In the genomic region with DNA sequence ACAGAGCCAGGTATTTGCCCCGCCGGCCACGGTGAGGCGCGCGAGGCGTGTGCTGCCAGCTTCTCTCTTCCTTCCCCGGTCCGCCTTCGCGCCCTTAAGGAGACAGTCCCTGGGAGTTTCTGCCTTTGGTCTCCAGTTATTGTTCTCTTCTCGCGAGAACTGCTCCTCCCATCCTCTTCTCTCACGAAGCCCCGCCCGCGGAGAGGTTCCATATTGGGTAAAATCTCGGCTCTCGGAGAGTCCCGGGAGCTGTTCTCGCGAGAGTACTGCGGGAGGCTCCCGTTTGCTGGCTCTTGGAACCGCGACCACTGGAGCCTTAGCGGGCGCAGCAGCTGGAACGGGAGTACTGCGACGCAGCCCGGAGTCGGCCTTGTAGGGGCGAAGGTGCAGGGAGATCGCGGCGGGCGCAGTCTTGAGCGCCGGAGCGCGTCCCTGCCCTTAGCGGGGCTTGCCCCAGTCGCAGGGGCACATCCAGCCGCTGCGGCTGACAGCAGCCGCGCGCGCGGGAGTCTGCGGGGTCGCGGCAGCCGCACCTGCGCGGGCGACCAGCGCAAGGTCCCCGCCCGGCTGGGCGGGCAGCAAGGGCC, we compare ENCODE assay signal across 8 cellular contexts.
DNase-seq lines count a peak whose midpoint lies in the region; ATAC-seq and FAIRE-seq lines count a peak whose summit lies in the region.

A gene (plus strand): TSS at position 308 of the 587 bp plus-strand sequence. CDS start 350 bp downstream, outside the sequence.

- peak; percentile 52 to 99 (median 94) for DNase-seq in C1 segment of cervical spinal cord (lab: John Stamatoyannopoulos, UW)
- DNase-seq in NCI-H526 (lab: John Stamatoyannopoulos, UW), result peak; percentile 100
- DNase-seq in activated CD4-positive, alpha-beta T cell treated with anti-CD3 and anti-CD28 coated beads for 48 hours, result peak; percentile 99
- peak; percentile 100 for DNase-seq in kidney tubule cell (ENCODE audit: low spot score)
- peak; percentile 90 to 97 (median 96) for DNase-seq in stimulated activated CD4-positive, alpha-beta T cell treated with anti-CD3 and anti-CD28 coated beads, Interleukin-1b, Interleukin-23, amount 100 ng/mL, for 24 hours (ENCODE audit: low read depth in 4 of 4, low spot score in 1 of 4)

- peak; percentile 55 for FAIRE-seq in colon (lab: Jason Lieb, UNC)

- peak; percentile 90 for ATAC-seq in GM19324 (IDR thresholded peaks at IDR 0.05; ENCODE audit: low FRiP score, unreplicated experiment)
- ATAC-seq in HG03469 (IDR thresholded peaks at IDR 0.05; ENCODE audit: unreplicated experiment), result peak; percentile 76

Comparison
In these comparisons a context has a peak if more than half of its experiments do, and no peak if none do; other contexts are left out.
1. Peak in every context shown above with its lines: DNase-seq and ATAC-seq.